ENCODE assay signal across 1 cellular context in the genomic region with DNA sequence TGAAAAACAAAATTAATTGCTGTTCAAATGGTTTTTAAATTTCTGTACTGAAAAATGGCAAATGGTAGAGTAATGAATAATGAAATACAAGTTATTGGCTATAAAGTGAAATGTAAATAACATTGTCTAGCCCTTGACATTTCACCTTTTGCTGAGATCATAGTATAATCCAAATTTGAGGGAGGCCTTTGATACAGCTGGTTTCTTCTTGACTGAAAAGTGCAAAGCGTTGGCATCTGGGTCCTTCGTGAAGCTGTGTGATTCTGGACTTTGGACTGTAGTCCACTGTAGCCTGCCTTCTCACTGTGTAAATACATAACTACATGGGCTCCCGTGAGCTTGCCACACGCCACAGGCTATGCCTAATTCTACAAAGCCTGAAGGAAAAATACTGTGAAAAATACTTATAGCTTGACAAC.
TF ChIP-seq lines count a peak whose summit lies in the region.

No MANE protein-coding gene starts in this region.

TF ChIP-seq in HepG2, 621 proteins besides CTCF, POLR2A, EP300 and RAD21 (continued from another document and continues in another):
- TF ChIP-seq NCOR1 (IDR thresholded peaks at IDR 0.05; ENCODE audit: borderline replicate concordance, low read length), result peak; percentile 96
- TF ChIP-seq PLRG1 (conservative IDR thresholded peaks at IDR 0.05), result no peak
- no peak for TF ChIP-seq ZNF547 (CRISPR knock-in tag; IDR thresholded peaks at IDR 0.05)
- no peak for TF ChIP-seq ZNF768 (CRISPR knock-in tag; IDR thresholded peaks at IDR 0.05)
- TF ChIP-seq SNAPC2 (CRISPR knock-in tag; IDR thresholded peaks at IDR 0.05), result peak; percentile 60; the same call in 1 of the 2 replicates
- no peak for TF ChIP-seq ZNF775 (CRISPR knock-in tag; IDR thresholded peaks at IDR 0.05; ENCODE audit: borderline replicate concordance)
- peak in 1 of 2 experiments; percentile 51; a peak in 1 of 4 replicates for TF ChIP-seq KLF16 (CRISPR knock-in tag; IDR thresholded peaks at IDR 0.05)
- TF ChIP-seq NCOA2 (CRISPR knock-in tag; IDR thresholded peaks at IDR 0.05), result peak; percentile 74
- TF ChIP-seq ATF3 (CRISPR knock-in tag; IDR thresholded peaks at IDR 0.05), result no peak
- TF ChIP-seq FOXA3 (CRISPR knock-in tag; IDR thresholded peaks at IDR 0.05), result peak; percentile 93
- TF ChIP-seq, protein P1, sequence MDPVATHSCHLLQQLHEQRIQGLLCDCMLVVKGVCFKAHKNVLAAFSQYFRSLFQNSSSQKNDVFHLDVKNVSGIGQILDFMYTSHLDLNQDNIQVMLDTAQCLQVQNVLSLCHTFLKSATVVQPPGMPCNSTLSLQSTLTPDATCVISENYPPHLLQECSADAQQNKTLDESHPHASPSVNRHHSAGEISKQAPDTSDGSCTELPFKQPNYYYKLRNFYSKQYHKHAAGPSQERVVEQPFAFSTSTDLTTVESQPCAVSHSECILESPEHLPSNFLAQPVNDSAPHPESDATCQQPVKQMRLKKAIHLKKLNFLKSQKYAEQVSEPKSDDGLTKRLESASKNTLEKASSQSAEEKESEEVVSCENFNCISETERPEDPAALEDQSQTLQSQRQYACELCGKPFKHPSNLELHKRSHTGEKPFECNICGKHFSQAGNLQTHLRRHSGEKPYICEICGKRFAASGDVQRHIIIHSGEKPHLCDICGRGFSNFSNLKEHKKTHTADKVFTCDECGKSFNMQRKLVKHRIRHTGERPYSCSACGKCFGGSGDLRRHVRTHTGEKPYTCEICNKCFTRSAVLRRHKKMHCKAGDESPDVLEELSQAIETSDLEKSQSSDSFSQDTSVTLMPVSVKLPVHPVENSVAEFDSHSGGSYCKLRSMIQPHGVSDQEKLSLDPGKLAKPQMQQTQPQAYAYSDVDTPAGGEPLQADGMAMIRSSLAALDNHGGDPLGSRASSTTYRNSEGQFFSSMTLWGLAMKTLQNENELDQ (CRISPR knock-in tag; IDR thresholded peaks at IDR 0.05; ENCODE audit: borderline replicate concordance), result no peak
- TF ChIP-seq ARID3A (IDR thresholded peaks at IDR 0.05; ENCODE audit: low read depth, low read length), result peak; percentile 77
- TF ChIP-seq, protein P2, sequence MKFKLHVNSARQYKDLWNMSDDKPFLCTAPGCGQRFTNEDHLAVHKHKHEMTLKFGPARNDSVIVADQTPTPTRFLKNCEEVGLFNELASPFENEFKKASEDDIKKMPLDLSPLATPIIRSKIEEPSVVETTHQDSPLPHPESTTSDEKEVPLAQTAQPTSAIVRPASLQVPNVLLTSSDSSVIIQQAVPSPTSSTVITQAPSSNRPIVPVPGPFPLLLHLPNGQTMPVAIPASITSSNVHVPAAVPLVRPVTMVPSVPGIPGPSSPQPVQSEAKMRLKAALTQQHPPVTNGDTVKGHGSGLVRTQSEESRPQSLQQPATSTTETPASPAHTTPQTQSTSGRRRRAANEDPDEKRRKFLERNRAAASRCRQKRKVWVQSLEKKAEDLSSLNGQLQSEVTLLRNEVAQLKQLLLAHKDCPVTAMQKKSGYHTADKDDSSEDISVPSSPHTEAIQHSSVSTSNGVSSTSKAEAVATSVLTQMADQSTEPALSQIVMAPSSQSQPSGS (CRISPR knock-in tag; IDR thresholded peaks at IDR 0.05), result peak; percentile 48; the same call in 1 of the 2 replicates
- TF ChIP-seq ELF1 (CRISPR knock-in tag; IDR thresholded peaks at IDR 0.05), result no peak
- peak; percentile 68 for TF ChIP-seq FOXP4 (CRISPR knock-in tag; IDR thresholded peaks at IDR 0.05)
- TF ChIP-seq, protein P3, sequence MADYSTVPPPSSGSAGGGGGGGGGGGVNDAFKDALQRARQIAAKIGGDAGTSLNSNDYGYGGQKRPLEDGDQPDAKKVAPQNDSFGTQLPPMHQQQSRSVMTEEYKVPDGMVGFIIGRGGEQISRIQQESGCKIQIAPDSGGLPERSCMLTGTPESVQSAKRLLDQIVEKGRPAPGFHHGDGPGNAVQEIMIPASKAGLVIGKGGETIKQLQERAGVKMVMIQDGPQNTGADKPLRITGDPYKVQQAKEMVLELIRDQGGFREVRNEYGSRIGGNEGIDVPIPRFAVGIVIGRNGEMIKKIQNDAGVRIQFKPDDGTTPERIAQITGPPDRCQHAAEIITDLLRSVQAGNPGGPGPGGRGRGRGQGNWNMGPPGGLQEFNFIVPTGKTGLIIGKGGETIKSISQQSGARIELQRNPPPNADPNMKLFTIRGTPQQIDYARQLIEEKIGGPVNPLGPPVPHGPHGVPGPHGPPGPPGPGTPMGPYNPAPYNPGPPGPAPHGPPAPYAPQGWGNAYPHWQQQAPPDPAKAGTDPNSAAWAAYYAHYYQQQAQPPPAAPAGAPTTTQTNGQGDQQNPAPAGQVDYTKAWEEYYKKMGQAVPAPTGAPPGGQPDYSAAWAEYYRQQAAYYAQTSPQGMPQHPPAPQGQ (CRISPR knock-in tag; IDR thresholded peaks at IDR 0.05; ENCODE audit: borderline replicate concordance), result no peak
- TF ChIP-seq CSRNP1 (CRISPR knock-in tag; IDR thresholded peaks at IDR 0.05), result no peak
- no peak for TF ChIP-seq SALL2 (CRISPR knock-in tag; IDR thresholded peaks at IDR 0.05)
- TF ChIP-seq CBX1 (IDR thresholded peaks at IDR 0.05; ENCODE audit: low read depth), result no peak
- 0 out of 2 replicates have a peak, but pooled peaks have one; percentile 47 for TF ChIP-seq ARNTL (CRISPR knock-in tag; IDR thresholded peaks at IDR 0.05)
- no peak for TF ChIP-seq ZSCAN9 (CRISPR knock-in tag; IDR thresholded peaks at IDR 0.05; ENCODE audit: borderline replicate concordance)
- TF ChIP-seq PTBP1 (IDR thresholded peaks at IDR 0.05; ENCODE audit: low read depth, low read length, poor library complexity, severe bottlenecking), result no peak
- TF ChIP-seq PHF20 (CRISPR knock-in tag; IDR thresholded peaks at IDR 0.05), result no peak
- TF ChIP-seq HMG20B (CRISPR knock-in tag; conservative IDR thresholded peaks at IDR 0.05), result 0 out of 2 replicates have a peak, but pooled peaks have one; percentile 44
- TF ChIP-seq ZNF225 (CRISPR knock-in tag; IDR thresholded peaks at IDR 0.05), result no peak
- TF ChIP-seq, protein P4, sequence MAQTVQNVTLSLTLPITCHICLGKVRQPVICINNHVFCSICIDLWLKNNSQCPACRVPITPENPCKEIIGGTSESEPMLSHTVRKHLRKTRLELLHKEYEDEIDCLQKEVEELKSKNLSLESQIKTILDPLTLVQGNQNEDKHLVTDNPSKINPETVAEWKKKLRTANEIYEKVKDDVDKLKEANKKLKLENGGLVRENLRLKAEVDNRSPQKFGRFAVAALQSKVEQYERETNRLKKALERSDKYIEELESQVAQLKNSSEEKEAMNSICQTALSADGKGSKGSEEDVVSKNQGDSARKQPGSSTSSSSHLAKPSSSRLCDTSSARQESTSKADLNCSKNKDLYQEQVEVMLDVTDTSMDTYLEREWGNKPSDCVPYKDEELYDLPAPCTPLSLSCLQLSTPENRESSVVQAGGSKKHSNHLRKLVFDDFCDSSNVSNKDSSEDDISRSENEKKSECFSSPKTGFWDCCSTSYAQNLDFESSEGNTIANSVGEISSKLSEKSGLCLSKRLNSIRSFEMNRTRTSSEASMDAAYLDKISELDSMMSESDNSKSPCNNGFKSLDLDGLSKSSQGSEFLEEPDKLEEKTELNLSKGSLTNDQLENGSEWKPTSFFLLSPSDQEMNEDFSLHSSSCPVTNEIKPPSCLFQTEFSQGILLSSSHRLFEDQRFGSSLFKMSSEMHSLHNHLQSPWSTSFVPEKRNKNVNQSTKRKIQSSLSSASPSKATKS (CRISPR knock-in tag; IDR thresholded peaks at IDR 0.05), result no peak
- TF ChIP-seq NFE2L1 (CRISPR knock-in tag; IDR thresholded peaks at IDR 0.05; ENCODE audit: borderline replicate concordance), result no peak
- TF ChIP-seq PHB2 (IDR thresholded peaks at IDR 0.05; ENCODE audit: partially characterized antibody), result no peak
- TF ChIP-seq YEATS4 (CRISPR knock-in tag; IDR thresholded peaks at IDR 0.05; ENCODE audit: borderline replicate concordance), result no peak
- TF ChIP-seq, protein P5, sequence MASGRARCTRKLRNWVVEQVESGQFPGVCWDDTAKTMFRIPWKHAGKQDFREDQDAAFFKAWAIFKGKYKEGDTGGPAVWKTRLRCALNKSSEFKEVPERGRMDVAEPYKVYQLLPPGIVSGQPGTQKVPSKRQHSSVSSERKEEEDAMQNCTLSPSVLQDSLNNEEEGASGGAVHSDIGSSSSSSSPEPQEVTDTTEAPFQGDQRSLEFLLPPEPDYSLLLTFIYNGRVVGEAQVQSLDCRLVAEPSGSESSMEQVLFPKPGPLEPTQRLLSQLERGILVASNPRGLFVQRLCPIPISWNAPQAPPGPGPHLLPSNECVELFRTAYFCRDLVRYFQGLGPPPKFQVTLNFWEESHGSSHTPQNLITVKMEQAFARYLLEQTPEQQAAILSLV (CRISPR knock-in tag; IDR thresholded peaks at IDR 0.05; ENCODE audit: borderline replicate concordance), result no peak
- TF ChIP-seq STAT6 (CRISPR knock-in tag; IDR thresholded peaks at IDR 0.05; ENCODE audit: borderline replicate concordance), result peak; percentile 35; the same call in 1 of the 2 replicates
- peak; percentile 70; the same call in 1 of the 2 replicates for TF ChIP-seq ESRRA (CRISPR knock-in tag; IDR thresholded peaks at IDR 0.05; ENCODE audit: low read depth)
- no peak for TF ChIP-seq ZNF124 (CRISPR knock-in tag; IDR thresholded peaks at IDR 0.05)
- no peak for TF ChIP-seq SOX6 (IDR thresholded peaks at IDR 0.05)
- peak; percentile 73 for TF ChIP-seq SOX6 (CRISPR knock-in tag; IDR thresholded peaks at IDR 0.05)
